1 cellular context compared by ENCODE assay signal in the genomic region with DNA sequence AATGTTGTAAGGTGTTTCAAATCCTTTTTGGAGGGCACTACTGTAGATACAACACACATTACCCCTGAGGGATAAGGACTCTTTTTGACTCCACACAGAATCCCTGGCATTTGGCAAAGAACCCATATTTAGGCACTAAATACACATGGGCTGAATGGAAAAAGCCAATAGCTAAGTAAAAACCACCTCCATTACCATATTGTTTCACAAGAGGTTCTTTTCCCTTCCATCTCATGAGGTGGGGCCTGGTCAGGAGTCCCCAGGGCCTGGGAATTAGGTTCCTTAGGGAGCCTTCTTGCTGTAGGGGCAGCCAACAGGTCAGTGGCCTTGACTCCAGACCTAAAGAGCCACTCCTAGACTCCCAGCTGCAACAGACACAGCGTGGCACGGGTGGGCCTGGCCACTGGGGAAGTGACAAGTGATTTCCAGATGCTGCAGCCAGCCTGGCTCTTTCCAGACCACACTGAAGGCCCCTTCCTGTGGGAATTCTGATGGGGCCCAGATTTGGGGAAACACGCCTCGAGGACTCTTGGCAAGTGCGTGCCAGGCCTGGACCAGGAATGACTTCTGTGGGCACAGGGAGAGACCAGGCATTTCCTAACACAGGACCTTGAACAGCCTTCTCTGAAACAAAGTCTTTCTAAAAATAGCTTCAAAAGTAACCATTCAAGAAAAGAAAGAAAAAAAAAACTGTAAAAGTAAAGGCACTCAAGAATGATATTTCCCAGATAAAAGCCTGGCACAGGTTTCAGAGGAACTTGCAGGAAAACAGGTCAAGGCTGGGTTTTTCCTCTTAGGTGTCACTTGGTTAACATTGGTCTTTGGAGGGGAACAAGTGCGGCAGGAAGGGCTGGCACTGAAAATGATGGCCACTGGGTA.
TF ChIP-seq lines count a peak whose summit lies in the region.

No MANE protein-coding gene starts in this region.

TF ChIP-seq in H1, 55 proteins besides CTCF, POLR2A, EP300 and RAD21:
- TF ChIP-seq SP2 (IDR thresholded peaks at IDR 0.05; ENCODE audit: low read length) = no peak
